Comparison of ENCODE assay signal across 22 cellular contexts in the genomic region with DNA sequence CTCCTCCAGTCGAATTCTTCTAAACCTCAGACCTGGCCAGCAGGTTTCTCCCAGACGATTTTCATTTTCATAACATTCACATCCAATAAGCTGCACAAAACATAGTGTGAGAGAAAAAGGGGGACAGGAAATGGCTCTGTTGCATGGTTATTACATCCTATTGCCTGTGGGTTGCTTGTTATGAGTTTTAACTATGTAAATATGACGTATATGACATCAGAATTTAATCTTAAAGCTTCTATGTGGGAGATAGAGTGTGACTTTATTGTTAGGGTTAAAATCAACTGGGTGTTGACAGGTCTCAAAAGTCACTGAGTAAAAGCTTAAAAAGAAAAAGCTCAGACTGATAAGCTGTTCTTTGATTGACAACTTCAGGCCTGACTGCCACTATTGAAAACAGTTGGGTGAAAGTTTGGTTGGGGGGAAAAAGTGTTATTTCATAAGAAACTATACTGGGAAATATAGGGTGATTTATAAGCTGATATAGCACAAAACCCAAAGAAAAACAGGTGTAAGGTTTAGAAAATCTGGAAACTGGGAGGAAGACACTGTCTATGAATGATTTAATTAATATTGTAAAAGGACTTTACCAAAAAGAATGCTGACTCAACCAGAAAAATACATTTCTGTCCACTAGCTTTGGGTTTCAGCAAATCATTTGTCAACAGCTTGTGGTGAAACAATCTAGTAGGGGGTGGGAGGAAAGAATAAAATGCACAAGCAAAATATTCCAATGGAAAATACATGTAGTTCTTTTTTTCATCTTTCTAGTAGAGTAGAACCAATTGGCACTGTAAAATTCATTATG.
A peak's percentile ranks its signal among the peaks of the same experiment; 100 is the strongest.
DNase-seq lines count a peak whose midpoint lies in the region; ATAC-seq, FAIRE-seq and TF ChIP-seq lines count a peak whose summit lies in the region.
"Had no signal": no experiment of that assay in that cellular context is flagged by ENCODE, and none has a peak within 500 bp of the region (broad histone marks: within the 10 kb centered on the region; RNA-seq: fewer than 3 reads in every experiment).

No MANE protein-coding gene starts in this region.

- no peaks in the 10 kb centered on the region for H3K27me3 Mint-ChIP-seq in CD14-positive monocyte (ENCODE audit: low read depth in 3 of 3)
- H3K27me3 Mint-ChIP-seq in CD8-positive, alpha-beta memory T cell, result no peaks in the 10 kb centered on the region
- H3K27me3 Mint-ChIP-seq: B cell; CD4-positive, alpha-beta memory T cell had no signal

- RAD21 ChIA-PET in GM12878 (lab: Charles Lee; ENCODE audit: unreplicated experiment), result interaction anchor here (0.6 to 2.7 kb wide), 8 partner anchors 9 to 57 kb away, joined by 3 to 9 read pairs (median 4); no protein-coding TSS in a partner anchor

- POLR2A ChIA-PET in HepG2 (lab: Yijun Ruan, JAX) (no interaction called here), GM12878 (lab: Charles Lee) (no interaction called here)
- POLR2A ChIA-PET in CD8-positive, alpha-beta memory T cell (lab: Charles Lee), result no interaction called here

- no peaks in the 10 kb centered on the region for H3K4me1 Mint-ChIP-seq in CD14-positive monocyte
- no peaks in the 10 kb centered on the region for H3K4me1 Mint-ChIP-seq in CD8-positive, alpha-beta memory T cell
- H3K4me1 Mint-ChIP-seq: B cell; CD4-positive, alpha-beta memory T cell had no signal

- TF ChIP-seq CTCF in HepG2 (CRISPR knock-in tag; IDR thresholded peaks at IDR 0.05) (no peak), right lobe of liver (IDR thresholded peaks at IDR 0.05) (no peak), GM12878 (IDR thresholded peaks at IDR 0.05 in 2 of 3, conservative IDR thresholded peaks at IDR 0.05 in 1 of 3; ENCODE audit: control insufficient read depth in 2 of 3, extremely low read depth in 1 of 3, insufficient read depth in 1 of 3, low read depth in 3 of 3, low read length in 3 of 3) (no peak), fibroblast of pulmonary artery (IDR thresholded peaks at IDR 0.05; ENCODE audit: low read length, missing control alignments) (no peak), CD14-positive monocyte (IDR thresholded peaks at IDR 0.05) (no peak)

- H3K9me3 Mint-ChIP-seq in CD14-positive monocyte, result peaks cover 0 to 2% (median 1%) of the 10 kb centered on the region in 7 donors
- H3K9me3 Mint-ChIP-seq in CD8-positive, alpha-beta memory T cell, result peaks cover 0 to 3% (median 0%) of the 10 kb centered on the region in 5 donors

- WGBS in HepG2 (ENCODE audit: low lambda C conversion rate), result 3% methylated on average over 3 of the region's 3 CpGs
- WGBS in right lobe of liver (ENCODE audit: insufficient coverage, low coverage, low lambda C conversion rate, missing lambda C conversion rate), result 35% methylated on average over 3 of the region's 3 CpGs
- 2% methylated on average over 3 of the region's 3 CpGs for WGBS in GM12878 (ENCODE audit: insufficient coverage, insufficient replicate concordance, low lambda C conversion rate, missing lambda C conversion rate)

- FAIRE-seq in HepG2 (lab: Jason Lieb, UNC), result no peak
- FAIRE-seq in GM12878 (lab: Jason Lieb, UNC), result no peak
- FAIRE-seq: D721Med, G401.6 had no signal

- H3K27ac ChIP-seq in HepG2 (ENCODE audit: extremely low read length, insufficient read depth, low read length) (no peak overlapping the region), right lobe of liver (no peak overlapping the region), GM12878 (ENCODE audit: control insufficient read depth, insufficient read depth) (no peak overlapping the region)
- no peak overlapping the region for H3K27ac ChIP-seq in CD8-positive, alpha-beta memory T cell (ENCODE audit: low read depth, low read length)
- H3K27ac ChIP-seq: 22Rv1, HL-60 had no signal

- H3K4me1 ChIP-seq in HepG2 (ENCODE audit: insufficient read depth, low read length) (no peaks in the 10 kb centered on the region), right lobe of liver (no peaks in the 10 kb centered on the region), GM12878 (ENCODE audit: control insufficient read depth, insufficient read depth, low read length) (no peaks in the 10 kb centered on the region)
- no peaks in the 10 kb centered on the region for H3K4me1 ChIP-seq in CD8-positive, alpha-beta memory T cell (ENCODE audit: insufficient read depth, low read length)

- H3K27ac Mint-ChIP-seq in CD14-positive monocyte, result no peak overlapping the region
- no peak overlapping the region for H3K27ac Mint-ChIP-seq in CD8-positive, alpha-beta memory T cell
- H3K27ac Mint-ChIP-seq: B cell; CD4-positive, alpha-beta memory T cell had no signal

- CTCF ChIA-PET in HepG2 (lab: Yijun Ruan, JAX; ENCODE audit: low intra/inter-chr PET ratio, low total read pairs) (no interaction called here), GM12878 (lab: Yijun Ruan, JAX) (interaction anchor here (0.7 to 1.4 kb wide), 8 partner anchors 9 to 297 kb away, joined by 3 to 7 read pairs (median 3); no protein-coding TSS in a partner anchor)
- CTCF ChIA-PET in CD8-positive, alpha-beta memory T cell (lab: Charles Lee), result no interaction called here

- H3K79me2 ChIP-seq in HepG2 (ENCODE audit: insufficient read depth, low read length) (no peaks in the 10 kb centered on the region), GM12878 (ENCODE audit: control insufficient read depth, insufficient read depth, low read length) (no peaks in the 10 kb centered on the region)

- intact Hi-C loops in HepG2 (cut with micrococcal nuclease; ENCODE audit: unreplicated experiment), result no loop called here
- intact Hi-C loops in right lobe of liver (cut with DNase I), result no loop called here
- intact Hi-C loops in GM12878 (cut with micrococcal nuclease; ENCODE audit: unreplicated experiment), result no loop called here
- intact Hi-C loops in CD14-positive monocyte (cut with micrococcal nuclease), result no loop called here

- DNase-seq in HepG2 (ENCODE audit: low spot score) (no peak), right lobe of liver (no peak), GM12878 (ENCODE audit: low read depth, low spot score) (no peak), fibroblast of pulmonary artery (ENCODE audit: low read depth) (peak; percentile 8), NCI-H526 treated with DMSO at 0.1 percent for 48 hours (lab: John Stamatoyannopoulos, UW) (no peak), CD14-positive monocyte (ENCODE audit: low spot score) (no peak), MV-4-11 (lab: John Stamatoyannopoulos, UW) (no peak)
- no peak for DNase-seq in CD8-positive, alpha-beta memory T cell
- DNase-seq: ACHN; C1 segment of cervical spinal cord; CD4-positive, alpha-beta memory T cell; COR-L47; DMS153; DMS79 treated with DMSO at 0.1 percent for 48 hours; EL; HCEC 1CT; KG1 had no signal

- TF ChIP-seq EP300 in HepG2 (IDR thresholded peaks at IDR 0.05; ENCODE audit: low read depth in 2 of 2, low read length in 2 of 2) (no peak), HepG2 (CRISPR knock-in tag; IDR thresholded peaks at IDR 0.05; ENCODE audit: borderline replicate concordance) (no peak), GM12878 (IDR thresholded peaks at IDR 0.05; ENCODE audit: borderline replicate concordance in 1 of 2, control insufficient read depth in 1 of 2, low read depth in 2 of 2, low read length in 2 of 2) (no peak)

- no peak overlapping the region for H3K9ac ChIP-seq in HepG2 (ENCODE audit: insufficient read depth, low read depth, low read length)
- H3K9ac ChIP-seq in GM12878 (ENCODE audit: control insufficient read depth, insufficient read depth, low read length), result no peak overlapping the region

- TF ChIP-seq POLR2A in HepG2 (IDR thresholded peaks at IDR 0.05; ENCODE audit: insufficient read depth in 1 of 2, low read depth in 2 of 2, low read length in 2 of 2), result no peak
- no peak for TF ChIP-seq POLR2A in right lobe of liver (IDR thresholded peaks at IDR 0.05)
- no peak for TF ChIP-seq POLR2A in GM12878 (IDR thresholded peaks at IDR 0.05; ENCODE audit: low read depth, low read length)

- in situ Hi-C loops in HepG2 (cut with HindIII; ENCODE audit: extremely low pct_ligation_motif_present, low pct_unique_long_range_greater_than_20kb), result no loop called here
- in situ Hi-C loops in GM12878 (cut with MboI), result no loop called here

- H2AFZ ChIP-seq in HepG2 (ENCODE audit: low read length) (no peak overlapping the region), GM12878 (ENCODE audit: control insufficient read depth, low read depth, low read length) (no peak overlapping the region)

- H3K4me2 ChIP-seq in HepG2 (ENCODE audit: low read depth, low read length) (no peak overlapping the region), GM12878 (ENCODE audit: control insufficient read depth, insufficient read depth) (no peak overlapping the region)

- no peak for TF ChIP-seq RAD21 in HepG2 (CRISPR knock-in tag; IDR thresholded peaks at IDR 0.05)
- no peak for TF ChIP-seq RAD21 in GM12878 (IDR thresholded peaks at IDR 0.05; ENCODE audit: insufficient read depth, low read depth, low read length)

- H3K27me3 ChIP-seq in HepG2 (ENCODE audit: control insufficient read depth in 1 of 2, insufficient read depth in 2 of 2, low read length in 2 of 2) (no peaks in the 10 kb centered on the region), right lobe of liver (no peaks in the 10 kb centered on the region), GM12878 (replicated peaks in 1 of 2; ENCODE audit: control insufficient read depth in 2 of 2, insufficient read depth in 2 of 2, low read length in 1 of 2) (no peaks in the 10 kb centered on the region)
- no peaks in the 10 kb centered on the region for H3K27me3 ChIP-seq in CD8-positive, alpha-beta memory T cell (ENCODE audit: insufficient read depth, low read length, poor library complexity, severe bottlenecking)

- H3K4me3 ChIP-seq in HepG2 (replicated peaks in 1 of 3; ENCODE audit: insufficient read depth in 1 of 3, low read depth in 2 of 3, low read length in 3 of 3) (no peak overlapping the region), right lobe of liver (no peak overlapping the region), GM12878 (no peak overlapping the region), fibroblast of pulmonary artery (replicated peaks; ENCODE audit: low read depth, low read length) (no peak overlapping the region)
- H3K4me3 ChIP-seq in CD8-positive, alpha-beta memory T cell (ENCODE audit: low read length), result no peak overlapping the region

- BruUV-seq in HepG2 (replicated peaks; lab: Mats Ljungman, UMichigan), result no TSS peak
- BruUV-seq in GM12878 (replicated peaks; lab: Mats Ljungman, UMichigan), result no TSS peak

- H3K9me3 ChIP-seq in HepG2 (ENCODE audit: low read length), result no peaks in the 10 kb centered on the region
- no peaks in the 10 kb centered on the region for H3K9me3 ChIP-seq in right lobe of liver
- no peaks in the 10 kb centered on the region; the same call in 2 of the 3 replicates for H3K9me3 ChIP-seq in GM12878 (replicated peaks; ENCODE audit: control insufficient read depth, insufficient read depth, low read length)
- no peaks in the 10 kb centered on the region for H3K9me3 ChIP-seq in CD8-positive, alpha-beta memory T cell (ENCODE audit: low read length)

- H3K4me3 Mint-ChIP-seq in CD14-positive monocyte, result no peak overlapping the region
- H3K4me3 Mint-ChIP-seq in CD8-positive, alpha-beta memory T cell, result no peak overlapping the region
- H3K4me3 Mint-ChIP-seq: B cell; CD4-positive, alpha-beta memory T cell had no signal

- SMC1A ChIA-PET in GM12878 (lab: Charles Lee; ENCODE audit: uncharacterized antibody, unreplicated experiment), result interaction anchor here (0.6 to 2.4 kb wide), 22 partner anchors 8 to 392 kb away, joined by 3 to 14 read pairs (median 4); no protein-coding TSS in a partner anchor

- H3K36me3 ChIP-seq in HepG2 (replicated peaks in 1 of 2; ENCODE audit: control insufficient read depth in 1 of 2, insufficient read depth in 2 of 2, low read length in 2 of 2) (no peaks in the 10 kb centered on the region), right lobe of liver (no peaks in the 10 kb centered on the region), GM12878 (ENCODE audit: control insufficient read depth in 2 of 2, insufficient read depth in 2 of 2, low read length in 1 of 2) (no peaks in the 10 kb centered on the region)
- no peaks in the 10 kb centered on the region for H3K36me3 ChIP-seq in CD8-positive, alpha-beta memory T cell (ENCODE audit: insufficient read depth, low read length)

- no peaks in the 10 kb centered on the region for H4K20me1 ChIP-seq in HepG2 (ENCODE audit: insufficient read depth, low read length)
- no peaks in the 10 kb centered on the region for H4K20me1 ChIP-seq in GM12878 (ENCODE audit: control insufficient read depth, insufficient read depth)

- no peak for ATAC-seq in HepG2
- ATAC-seq in right lobe of liver, result no peak
- peak; percentile 86 for ATAC-seq in GM12878

- H3K36me3 Mint-ChIP-seq in CD14-positive monocyte, result no peaks in the 10 kb centered on the region
- H3K36me3 Mint-ChIP-seq in CD8-positive, alpha-beta memory T cell, result no peaks in the 10 kb centered on the region
- H3K36me3 Mint-ChIP-seq: CD4-positive, alpha-beta memory T cell had no signal
